In genomic region chr16:68396481-68396880, GRCh38 we compare ENCODE assay signal across 8 cellular contexts. TPM values are rescaled to one million over a fixed set of nuclear protein-coding genes. Genes with fewer than 3 reads are reported as not detected.
DNase-seq lines count a peak whose midpoint lies in the region; ATAC-seq and TF ChIP-seq lines count a peak whose summit lies in the region.

No MANE protein-coding gene starts in this region.

- no peaks in the 10 kb centered on the region for H3K79me2 ChIP-seq in PC-3 (ENCODE audit: low read length)

- no peaks in the 10 kb centered on the region for H3K9me2 ChIP-seq in PC-3 (replicated peaks; ENCODE audit: low read length)

- H3K27ac ChIP-seq in cardiac muscle cell (no peak overlapping the region), PC-3 (ENCODE audit: low read length) (no peak overlapping the region)

- no peak for ATAC-seq in Right ventricle myocardium superior (ENCODE audit: poor library complexity)
- ATAC-seq in PC-3, result peak; percentile 37; the same call in 1 of the 2 replicates
- peak; percentile 88 for ATAC-seq in left colon
- no peak for ATAC-seq in HG03159 (IDR thresholded peaks at IDR 0.05; ENCODE audit: unreplicated experiment)

- no peak overlapping the region for H2AFZ ChIP-seq in PC-3 (ENCODE audit: low read length)

- H3K9me3 ChIP-seq in cardiac muscle cell (ENCODE audit: low read depth) (no peaks in the 10 kb centered on the region), PC-3 (ENCODE audit: low read length) (no peaks in the 10 kb centered on the region), adipocyte (ENCODE audit: control insufficient read depth, low read length) (no peaks in the 10 kb centered on the region)

- H3K9ac ChIP-seq in PC-3 (ENCODE audit: low read length), result no peak overlapping the region
- no peak overlapping the region for H3K9ac ChIP-seq in adipocyte (ENCODE audit: low read length)

- TF ChIP-seq CTCF in cardiac muscle cell (IDR thresholded peaks at IDR 0.05; ENCODE audit: low read depth, low read length), result peak; percentile 67
- peak; percentile 66 for TF ChIP-seq CTCF in PC-3 (conservative IDR thresholded peaks at IDR 0.05; ENCODE audit: low read depth, low read length)

- no peak overlapping the region for H3K4me2 ChIP-seq in PC-3 (ENCODE audit: low read length)

- H4K20me1 ChIP-seq in PC-3 (ENCODE audit: low read length), result no peaks in the 10 kb centered on the region

- H3K4me1 ChIP-seq in cardiac muscle cell (ENCODE audit: low read depth) (no peaks in the 10 kb centered on the region), PC-3 (ENCODE audit: insufficient read depth, low read length) (no peaks in the 10 kb centered on the region), adipocyte (ENCODE audit: control insufficient read depth, insufficient read depth, low read length) (no peaks in the 10 kb centered on the region)

- DNase-seq in cardiac muscle cell (ENCODE audit: low read depth in 1 of 2, low spot score in 1 of 2) (peak; percentile 34 to 61), Right ventricle myocardium superior (no peak), PC-3 (peak; percentile 55), adipocyte (ENCODE audit: low read depth) (peak; percentile 53), left colon (peak in 1 of 2 donors; percentile 71), H7 (no peak)
- peak; percentile 10 for DNase-seq in stimulated activated CD8-positive, alpha-beta memory T cell treated with anti-CD3 and anti-CD28 coated beads, Interleukin-7, amount 100 ng/mL, for 24 hours (ENCODE audit: low read depth)

- H3K27me3 ChIP-seq in cardiac muscle cell (no peaks in the 10 kb centered on the region), PC-3 (ENCODE audit: low read length) (no peaks in the 10 kb centered on the region), adipocyte (replicated peaks; ENCODE audit: control insufficient read depth, insufficient read depth, low read length) (peaks cover 37% of the 10 kb centered on the region), H7 (ENCODE audit: control insufficient read depth, insufficient read depth, low read length) (no peaks in the 10 kb centered on the region)

- H3K4me3 ChIP-seq in cardiac muscle cell, result no peak overlapping the region
- H3K4me3 ChIP-seq in PC-3 (ENCODE audit: low read length), result no peak overlapping the region
- no peak overlapping the region for H3K4me3 ChIP-seq in adipocyte (ENCODE audit: low read length)
- H3K4me3 ChIP-seq in H7 (ENCODE audit: insufficient read depth, low read depth, low read length), result no peak overlapping the region

- BruUV-seq in PC-3 (replicated peaks; lab: Mats Ljungman, UMichigan), result no TSS peak

- intact Hi-C loops in Right ventricle myocardium superior (cut with DNase I) (loop anchor here (10.0 kb wide), 1 partner anchor 118 kb away; no protein-coding TSS in a partner anchor), PC-3 (cut with micrococcal nuclease) (loop anchor here (1.0 kb wide), 1 partner anchor 114 kb away; no protein-coding TSS in a partner anchor), left colon (cut with DNase I, micrococcal nuclease) (no loop called here)

- CTCF ChIA-PET in PC-3 (lab: Charles Lee), result no interaction called here

- POLR2A ChIA-PET in PC-3 (lab: Charles Lee; ENCODE audit: unreplicated experiment), result no interaction called here

- no peaks in the 10 kb centered on the region for H3K36me3 ChIP-seq in cardiac muscle cell
- H3K36me3 ChIP-seq in PC-3 (ENCODE audit: low read depth, low read length), result no peaks in the 10 kb centered on the region
- H3K36me3 ChIP-seq in adipocyte (ENCODE audit: control insufficient read depth, insufficient read depth, low read length, severe bottlenecking), result no peaks in the 10 kb centered on the region
- no peaks in the 10 kb centered on the region for H3K36me3 ChIP-seq in H7 (replicated peaks; ENCODE audit: control insufficient read depth, insufficient read depth, low read length)

- H3F3A ChIP-seq in PC-3 (ENCODE audit: low read length, unreplicated experiment), result no peaks in the 10 kb centered on the region

RNA-seq across cellular contexts. Expression of gene SMPD3, which starts 51.8 kb away (rescaled TPM):
- 0.27 TPM in 1 of 2 replicates, not detected in the other for total RNA-seq in cardiac muscle cell
- 1.5 and 2.8 TPM in 2 replicates for polyA plus RNA-seq in cardiac muscle cell
- total RNA-seq in Right ventricle myocardium superior, result 0.13 TPM
- total RNA-seq in PC-3 (2014; rRNA removed), result 0.06 TPM in 1 of 2 replicates, not detected in the other
- 10 to 100 TPM; 71.5 to 90.3 TPM for total RNA-seq in left colon
- 0.42 and 1.8 TPM in 2 replicates for total RNA-seq in H7 (2014; rRNA removed; shearing (Covaris generic))

Comparison
In these comparisons a context has a peak if more than half of its experiments do, and no peak if none do; other contexts are left out.
1. DNase-seq: peak in cardiac muscle cell (2 of 2), PC-3 (single experiment), adipocyte (single experiment) and stimulated activated CD8-positive, alpha-beta memory T cell treated with anti-CD3 and anti-CD28 coated beads, Interleukin-7, amount 100 ng/mL, for 24 hours (single experiment); none in Right ventricle myocardium superior (single experiment) and H7 (single experiment).
2. ATAC-seq: peak in PC-3 (single experiment) and left colon (single experiment); none in Right ventricle myocardium superior (single experiment) and HG03159 (single experiment).
3. RNA of gene SMPD3, which starts 51.8 kb away (total RNA-seq): 71.5 to 90.3 TPM in left colon; 0.42 to 1.8 TPM in H7, 0.27 TPM in cardiac muscle cell, 0.13 TPM in Right ventricle myocardium superior (single experiment) and 0.06 TPM in PC-3; every median in the first group is over 10 times any median in the second.
4. intact Hi-C loops: an anchor here in Right ventricle myocardium superior (10.0 kb wide) and PC-3 (1.0 kb wide); none called in left colon.